In the genomic region with DNA sequence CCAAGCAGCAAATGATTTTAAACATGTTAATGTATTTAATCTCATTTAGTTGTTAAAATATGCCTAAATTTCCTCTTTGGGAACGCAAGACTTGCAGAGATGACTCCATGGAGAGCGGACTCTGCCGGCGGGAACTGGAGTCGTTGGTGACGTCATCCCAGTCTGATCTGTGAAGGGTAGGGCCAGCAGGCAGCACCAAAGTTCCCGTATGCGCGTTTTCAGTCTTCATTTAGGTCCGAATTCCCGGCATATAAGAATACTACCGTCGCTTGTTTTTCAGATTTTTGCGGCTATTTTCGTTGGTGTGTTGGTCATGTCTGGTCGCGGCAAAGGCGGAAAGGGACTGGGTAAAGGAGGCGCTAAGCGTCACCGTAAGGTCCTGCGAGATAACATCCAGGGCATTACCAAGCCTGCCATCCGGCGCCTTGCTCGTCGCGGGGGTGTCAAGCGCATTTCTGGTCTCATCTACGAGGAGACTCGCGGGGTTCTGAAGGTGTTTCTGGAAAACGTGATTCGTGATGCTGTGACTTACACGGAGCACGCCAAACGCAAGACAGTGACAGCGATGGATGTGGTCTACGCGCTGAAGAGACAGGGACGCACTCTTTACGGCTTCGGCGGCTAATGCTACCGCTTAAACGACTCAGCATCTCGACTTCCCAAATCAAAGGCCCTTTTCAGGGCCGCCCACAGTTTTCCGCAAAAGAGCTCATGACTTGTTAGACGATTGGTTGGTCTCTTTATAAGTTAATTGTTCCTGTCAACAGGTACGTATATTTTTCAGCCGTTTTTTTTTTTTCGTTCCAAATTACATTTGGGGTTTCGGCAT, we compare ENCODE assay signal across 1 cellular context.
TF ChIP-seq lines count a peak whose summit lies in the region.

No MANE protein-coding gene starts in this region.

TF ChIP-seq in GM12878, 131 proteins besides CTCF, POLR2A, EP300 and RAD21 (continued from another document and continues in another):
- TF ChIP-seq, protein P1, sequence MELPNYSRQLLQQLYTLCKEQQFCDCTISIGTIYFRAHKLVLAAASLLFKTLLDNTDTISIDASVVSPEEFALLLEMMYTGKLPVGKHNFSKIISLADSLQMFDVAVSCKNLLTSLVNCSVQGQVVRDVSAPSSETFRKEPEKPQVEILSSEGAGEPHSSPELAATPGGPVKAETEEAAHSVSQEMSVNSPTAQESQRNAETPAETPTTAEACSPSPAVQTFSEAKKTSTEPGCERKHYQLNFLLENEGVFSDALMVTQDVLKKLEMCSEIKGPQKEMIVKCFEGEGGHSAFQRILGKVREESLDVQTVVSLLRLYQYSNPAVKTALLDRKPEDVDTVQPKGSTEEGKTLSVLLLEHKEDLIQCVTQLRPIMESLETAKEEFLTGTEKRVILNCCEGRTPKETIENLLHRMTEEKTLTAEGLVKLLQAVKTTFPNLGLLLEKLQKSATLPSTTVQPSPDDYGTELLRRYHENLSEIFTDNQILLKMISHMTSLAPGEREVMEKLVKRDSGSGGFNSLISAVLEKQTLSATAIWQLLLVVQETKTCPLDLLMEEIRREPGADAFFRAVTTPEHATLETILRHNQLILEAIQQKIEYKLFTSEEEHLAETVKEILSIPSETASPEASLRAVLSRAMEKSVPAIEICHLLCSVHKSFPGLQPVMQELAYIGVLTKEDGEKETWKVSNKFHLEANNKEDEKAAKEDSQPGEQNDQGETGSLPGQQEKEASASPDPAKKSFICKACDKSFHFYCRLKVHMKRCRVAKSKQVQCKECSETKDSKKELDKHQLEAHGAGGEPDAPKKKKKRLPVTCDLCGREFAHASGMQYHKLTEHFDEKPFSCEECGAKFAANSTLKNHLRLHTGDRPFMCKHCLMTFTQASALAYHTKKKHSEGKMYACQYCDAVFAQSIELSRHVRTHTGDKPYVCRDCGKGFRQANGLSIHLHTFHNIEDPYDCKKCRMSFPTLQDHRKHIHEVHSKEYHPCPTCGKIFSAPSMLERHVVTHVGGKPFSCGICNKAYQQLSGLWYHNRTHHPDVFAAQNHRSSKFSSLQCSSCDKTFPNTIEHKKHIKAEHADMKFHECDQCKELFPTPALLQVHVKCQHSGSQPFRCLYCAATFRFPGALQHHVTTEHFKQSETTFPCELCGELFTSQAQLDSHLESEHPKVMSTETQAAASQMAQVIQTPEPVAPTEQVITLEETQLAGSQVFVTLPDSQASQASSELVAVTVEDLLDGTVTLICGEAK (IDR thresholded peaks at IDR 0.05; ENCODE audit: borderline replicate concordance): peak; percentile 86; the same call in 1 of the 2 replicates
- peak; percentile 60 for TF ChIP-seq JUNB (IDR thresholded peaks at IDR 0.05)
- TF ChIP-seq STAT1 (conservative IDR thresholded peaks at IDR 0.05): no peak
- TF ChIP-seq, protein P2, sequence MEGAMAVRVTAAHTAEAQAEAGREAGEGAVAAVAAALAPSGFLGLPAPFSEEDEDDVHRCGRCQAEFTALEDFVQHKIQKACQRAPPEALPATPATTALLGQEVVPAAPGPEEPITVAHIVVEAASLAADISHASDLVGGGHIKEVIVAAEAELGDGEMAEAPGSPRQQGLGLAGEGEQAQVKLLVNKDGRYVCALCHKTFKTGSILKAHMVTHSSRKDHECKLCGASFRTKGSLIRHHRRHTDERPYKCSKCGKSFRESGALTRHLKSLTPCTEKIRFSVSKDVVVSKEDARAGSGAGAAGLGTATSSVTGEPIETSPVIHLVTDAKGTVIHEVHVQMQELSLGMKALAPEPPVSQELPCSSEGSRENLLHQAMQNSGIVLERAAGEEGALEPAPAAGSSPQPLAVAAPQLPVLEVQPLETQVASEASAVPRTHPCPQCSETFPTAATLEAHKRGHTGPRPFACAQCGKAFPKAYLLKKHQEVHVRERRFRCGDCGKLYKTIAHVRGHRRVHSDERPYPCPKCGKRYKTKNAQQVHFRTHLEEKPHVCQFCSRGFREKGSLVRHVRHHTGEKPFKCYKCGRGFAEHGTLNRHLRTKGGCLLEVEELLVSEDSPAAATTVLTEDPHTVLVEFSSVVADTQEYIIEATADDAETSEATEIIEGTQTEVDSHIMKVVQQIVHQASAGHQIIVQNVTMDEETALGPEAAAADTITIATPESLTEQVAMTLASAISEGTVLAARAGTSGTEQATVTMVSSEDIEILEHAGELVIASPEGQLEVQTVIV (IDR thresholded peaks at IDR 0.05; ENCODE audit: borderline replicate concordance, partially characterized antibody): no peak
- TF ChIP-seq CHD2 (IDR thresholded peaks at IDR 0.05; ENCODE audit: borderline replicate concordance, low read depth, low read length): peak; percentile 84
- TF ChIP-seq, protein P3, sequence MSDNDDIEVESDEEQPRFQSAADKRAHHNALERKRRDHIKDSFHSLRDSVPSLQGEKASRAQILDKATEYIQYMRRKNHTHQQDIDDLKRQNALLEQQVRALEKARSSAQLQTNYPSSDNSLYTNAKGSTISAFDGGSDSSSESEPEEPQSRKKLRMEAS (IDR thresholded peaks at IDR 0.05; ENCODE audit: low read depth, low read length): no peak
- TF ChIP-seq, protein P4, sequence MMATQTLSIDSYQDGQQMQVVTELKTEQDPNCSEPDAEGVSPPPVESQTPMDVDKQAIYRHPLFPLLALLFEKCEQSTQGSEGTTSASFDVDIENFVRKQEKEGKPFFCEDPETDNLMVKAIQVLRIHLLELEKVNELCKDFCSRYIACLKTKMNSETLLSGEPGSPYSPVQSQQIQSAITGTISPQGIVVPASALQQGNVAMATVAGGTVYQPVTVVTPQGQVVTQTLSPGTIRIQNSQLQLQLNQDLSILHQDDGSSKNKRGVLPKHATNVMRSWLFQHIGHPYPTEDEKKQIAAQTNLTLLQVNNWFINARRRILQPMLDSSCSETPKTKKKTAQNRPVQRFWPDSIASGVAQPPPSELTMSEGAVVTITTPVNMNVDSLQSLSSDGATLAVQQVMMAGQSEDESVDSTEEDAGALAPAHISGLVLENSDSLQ (IDR thresholded peaks at IDR 0.05): peak; percentile 28
- TF ChIP-seq, protein P5, sequence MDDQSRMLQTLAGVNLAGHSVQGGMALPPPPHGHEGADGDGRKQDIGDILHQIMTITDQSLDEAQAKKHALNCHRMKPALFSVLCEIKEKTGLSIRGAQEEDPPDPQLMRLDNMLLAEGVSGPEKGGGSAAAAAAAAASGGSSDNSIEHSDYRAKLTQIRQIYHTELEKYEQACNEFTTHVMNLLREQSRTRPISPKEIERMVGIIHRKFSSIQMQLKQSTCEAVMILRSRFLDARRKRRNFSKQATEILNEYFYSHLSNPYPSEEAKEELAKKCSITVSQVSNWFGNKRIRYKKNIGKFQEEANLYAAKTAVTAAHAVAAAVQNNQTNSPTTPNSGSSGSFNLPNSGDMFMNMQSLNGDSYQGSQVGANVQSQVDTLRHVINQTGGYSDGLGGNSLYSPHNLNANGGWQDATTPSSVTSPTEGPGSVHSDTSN (IDR thresholded peaks at IDR 0.05; ENCODE audit: insufficient replicate concordance, low read depth, low read length): peak; percentile 18
- no peak for TF ChIP-seq ESRRA (IDR thresholded peaks at IDR 0.05; ENCODE audit: low read length)
- no peak for TF ChIP-seq BMI1 (IDR thresholded peaks at IDR 0.05; ENCODE audit: borderline replicate concordance)
- TF ChIP-seq, protein P6, sequence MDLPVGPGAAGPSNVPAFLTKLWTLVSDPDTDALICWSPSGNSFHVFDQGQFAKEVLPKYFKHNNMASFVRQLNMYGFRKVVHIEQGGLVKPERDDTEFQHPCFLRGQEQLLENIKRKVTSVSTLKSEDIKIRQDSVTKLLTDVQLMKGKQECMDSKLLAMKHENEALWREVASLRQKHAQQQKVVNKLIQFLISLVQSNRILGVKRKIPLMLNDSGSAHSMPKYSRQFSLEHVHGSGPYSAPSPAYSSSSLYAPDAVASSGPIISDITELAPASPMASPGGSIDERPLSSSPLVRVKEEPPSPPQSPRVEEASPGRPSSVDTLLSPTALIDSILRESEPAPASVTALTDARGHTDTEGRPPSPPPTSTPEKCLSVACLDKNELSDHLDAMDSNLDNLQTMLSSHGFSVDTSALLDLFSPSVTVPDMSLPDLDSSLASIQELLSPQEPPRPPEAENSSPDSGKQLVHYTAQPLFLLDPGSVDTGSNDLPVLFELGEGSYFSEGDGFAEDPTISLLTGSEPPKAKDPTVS (IDR thresholded peaks at IDR 0.05; ENCODE audit: low read depth, low read length): no peak
- TF ChIP-seq SREBF2 (IDR thresholded peaks at IDR 0.05; ENCODE audit: low read length): no peak
- TF ChIP-seq RAD51 (IDR thresholded peaks at IDR 0.05): no peak
- peak; percentile 71; the same call in 1 of the 2 replicates for TF ChIP-seq FOXM1 (IDR thresholded peaks at IDR 0.05; ENCODE audit: low read depth, low read length)
- TF ChIP-seq ZNF384 (IDR thresholded peaks at IDR 0.05; ENCODE audit: borderline replicate concordance, low read depth, low read length): no peak
- peak; percentile 44; the same call in 1 of the 2 replicates for TF ChIP-seq NR2F1 (conservative IDR thresholded peaks at IDR 0.05)
- TF ChIP-seq GABPA (IDR thresholded peaks at IDR 0.05; ENCODE audit: low read depth): no peak
- TF ChIP-seq SUPT20H (IDR thresholded peaks at IDR 0.05; ENCODE audit: borderline replicate concordance, control insufficient read depth, low read depth, low read length): no peak
- TF ChIP-seq, protein P7, sequence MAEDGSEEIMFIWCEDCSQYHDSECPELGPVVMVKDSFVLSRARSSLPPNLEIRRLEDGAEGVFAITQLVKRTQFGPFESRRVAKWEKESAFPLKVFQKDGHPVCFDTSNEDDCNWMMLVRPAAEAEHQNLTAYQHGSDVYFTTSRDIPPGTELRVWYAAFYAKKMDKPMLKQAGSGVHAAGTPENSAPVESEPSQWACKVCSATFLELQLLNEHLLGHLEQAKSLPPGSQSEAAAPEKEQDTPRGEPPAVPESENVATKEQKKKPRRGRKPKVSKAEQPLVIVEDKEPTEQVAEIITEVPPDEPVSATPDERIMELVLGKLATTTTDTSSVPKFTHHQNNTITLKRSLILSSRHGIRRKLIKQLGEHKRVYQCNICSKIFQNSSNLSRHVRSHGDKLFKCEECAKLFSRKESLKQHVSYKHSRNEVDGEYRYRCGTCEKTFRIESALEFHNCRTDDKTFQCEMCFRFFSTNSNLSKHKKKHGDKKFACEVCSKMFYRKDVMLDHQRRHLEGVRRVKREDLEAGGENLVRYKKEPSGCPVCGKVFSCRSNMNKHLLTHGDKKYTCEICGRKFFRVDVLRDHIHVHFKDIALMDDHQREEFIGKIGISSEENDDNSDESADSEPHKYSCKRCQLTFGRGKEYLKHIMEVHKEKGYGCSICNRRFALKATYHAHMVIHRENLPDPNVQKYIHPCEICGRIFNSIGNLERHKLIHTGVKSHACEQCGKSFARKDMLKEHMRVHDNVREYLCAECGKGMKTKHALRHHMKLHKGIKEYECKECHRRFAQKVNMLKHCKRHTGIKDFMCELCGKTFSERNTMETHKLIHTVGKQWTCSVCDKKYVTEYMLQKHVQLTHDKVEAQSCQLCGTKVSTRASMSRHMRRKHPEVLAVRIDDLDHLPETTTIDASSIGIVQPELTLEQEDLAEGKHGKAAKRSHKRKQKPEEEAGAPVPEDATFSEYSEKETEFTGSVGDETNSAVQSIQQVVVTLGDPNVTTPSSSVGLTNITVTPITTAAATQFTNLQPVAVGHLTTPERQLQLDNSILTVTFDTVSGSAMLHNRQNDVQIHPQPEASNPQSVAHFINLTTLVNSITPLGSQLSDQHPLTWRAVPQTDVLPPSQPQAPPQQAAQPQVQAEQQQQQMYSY (CRISPR knock-in tag; IDR thresholded peaks at IDR 0.05): peak; percentile 68; the same call in 1 of the 2 replicates
- peak; percentile 93 for TF ChIP-seq NFXL1 (IDR thresholded peaks at IDR 0.05; ENCODE audit: borderline replicate concordance)
- TF ChIP-seq PML (IDR thresholded peaks at IDR 0.05; ENCODE audit: low read length): peak; percentile 97
- no peak for TF ChIP-seq MXI1 (IDR thresholded peaks at IDR 0.05; ENCODE audit: low read depth, low read length)
- peak; percentile 96 for TF ChIP-seq JUND (IDR thresholded peaks at IDR 0.05; ENCODE audit: low read depth, low read length)
- TF ChIP-seq TARDBP (IDR thresholded peaks at IDR 0.05; ENCODE audit: borderline replicate concordance): peak; percentile 78
- TF ChIP-seq, protein P8, sequence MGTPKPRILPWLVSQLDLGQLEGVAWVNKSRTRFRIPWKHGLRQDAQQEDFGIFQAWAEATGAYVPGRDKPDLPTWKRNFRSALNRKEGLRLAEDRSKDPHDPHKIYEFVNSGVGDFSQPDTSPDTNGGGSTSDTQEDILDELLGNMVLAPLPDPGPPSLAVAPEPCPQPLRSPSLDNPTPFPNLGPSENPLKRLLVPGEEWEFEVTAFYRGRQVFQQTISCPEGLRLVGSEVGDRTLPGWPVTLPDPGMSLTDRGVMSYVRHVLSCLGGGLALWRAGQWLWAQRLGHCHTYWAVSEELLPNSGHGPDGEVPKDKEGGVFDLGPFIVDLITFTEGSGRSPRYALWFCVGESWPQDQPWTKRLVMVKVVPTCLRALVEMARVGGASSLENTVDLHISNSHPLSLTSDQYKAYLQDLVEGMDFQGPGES (IDR thresholded peaks at IDR 0.05): no peak; the same call in 1 of the 2 replicates
- TF ChIP-seq CEBPB (IDR thresholded peaks at IDR 0.05; ENCODE audit: borderline replicate concordance in 1 of 2, low read depth in 2 of 2, low read length in 2 of 2): no peak; a peak in 1 of 4 replicates
- 0 out of 2 replicates have a peak, but pooled peaks have one; percentile 2 for TF ChIP-seq CBX5 (IDR thresholded peaks at IDR 0.05; ENCODE audit: low read depth)
- TF ChIP-seq, protein P9, sequence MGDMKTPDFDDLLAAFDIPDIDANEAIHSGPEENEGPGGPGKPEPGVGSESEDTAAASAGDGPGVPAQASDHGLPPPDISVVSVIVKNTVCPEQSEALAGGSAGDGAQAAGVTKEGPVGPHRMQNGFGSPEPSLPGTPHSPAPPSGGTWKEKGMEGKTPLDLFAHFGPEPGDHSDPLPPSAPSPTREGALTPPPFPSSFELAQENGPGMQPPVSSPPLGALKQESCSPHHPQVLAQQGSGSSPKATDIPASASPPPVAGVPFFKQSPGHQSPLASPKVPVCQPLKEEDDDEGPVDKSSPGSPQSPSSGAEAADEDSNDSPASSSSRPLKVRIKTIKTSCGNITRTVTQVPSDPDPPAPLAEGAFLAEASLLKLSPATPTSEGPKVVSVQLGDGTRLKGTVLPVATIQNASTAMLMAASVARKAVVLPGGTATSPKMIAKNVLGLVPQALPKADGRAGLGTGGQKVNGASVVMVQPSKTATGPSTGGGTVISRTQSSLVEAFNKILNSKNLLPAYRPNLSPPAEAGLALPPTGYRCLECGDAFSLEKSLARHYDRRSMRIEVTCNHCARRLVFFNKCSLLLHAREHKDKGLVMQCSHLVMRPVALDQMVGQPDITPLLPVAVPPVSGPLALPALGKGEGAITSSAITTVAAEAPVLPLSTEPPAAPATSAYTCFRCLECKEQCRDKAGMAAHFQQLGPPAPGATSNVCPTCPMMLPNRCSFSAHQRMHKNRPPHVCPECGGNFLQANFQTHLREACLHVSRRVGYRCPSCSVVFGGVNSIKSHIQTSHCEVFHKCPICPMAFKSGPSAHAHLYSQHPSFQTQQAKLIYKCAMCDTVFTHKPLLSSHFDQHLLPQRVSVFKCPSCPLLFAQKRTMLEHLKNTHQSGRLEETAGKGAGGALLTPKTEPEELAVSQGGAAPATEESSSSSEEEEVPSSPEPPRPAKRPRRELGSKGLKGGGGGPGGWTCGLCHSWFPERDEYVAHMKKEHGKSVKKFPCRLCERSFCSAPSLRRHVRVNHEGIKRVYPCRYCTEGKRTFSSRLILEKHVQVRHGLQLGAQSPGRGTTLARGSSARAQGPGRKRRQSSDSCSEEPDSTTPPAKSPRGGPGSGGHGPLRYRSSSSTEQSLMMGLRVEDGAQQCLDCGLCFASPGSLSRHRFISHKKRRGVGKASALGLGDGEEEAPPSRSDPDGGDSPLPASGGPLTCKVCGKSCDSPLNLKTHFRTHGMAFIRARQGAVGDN (IDR thresholded peaks at IDR 0.05): peak; percentile 97
